8 cellular contexts compared by ENCODE assay signal in the genomic region with DNA sequence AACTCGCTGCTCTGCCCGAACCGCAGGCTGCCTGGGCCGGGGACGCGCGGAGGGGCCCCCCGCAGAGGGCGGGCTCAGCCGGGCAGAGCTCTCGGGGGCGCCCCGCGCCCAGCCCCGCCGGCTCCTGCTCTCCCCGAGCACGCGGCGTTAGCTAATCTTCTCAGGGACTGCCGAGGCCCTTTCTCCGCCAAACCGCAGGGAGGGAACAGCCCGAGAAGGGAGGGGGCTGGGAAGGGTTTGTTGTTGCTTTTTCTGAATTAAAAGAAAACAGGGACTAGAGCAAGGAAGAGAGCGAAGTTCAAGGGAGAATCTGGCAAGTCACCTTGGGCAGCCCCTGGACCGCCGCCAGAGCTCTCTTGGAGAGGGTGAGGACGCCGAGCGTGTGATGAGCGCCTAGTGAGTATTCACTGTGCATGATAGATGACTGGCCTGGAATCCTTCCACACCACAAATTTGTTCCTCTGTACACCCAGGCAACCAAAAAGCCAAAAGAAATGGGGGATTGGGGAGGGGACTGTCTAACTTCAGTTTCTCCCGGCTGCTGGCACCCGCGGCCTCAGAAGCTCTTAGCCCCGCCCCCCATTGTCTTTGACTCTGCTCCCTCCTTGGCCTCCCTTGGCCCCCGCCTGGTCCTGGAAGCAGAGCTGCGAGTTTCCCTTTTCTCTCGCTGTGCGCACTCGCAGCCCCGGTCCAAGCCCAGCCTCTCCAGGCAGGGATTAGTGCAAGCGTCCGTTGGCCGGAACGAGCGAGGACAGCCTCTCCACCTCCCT. TPM values are rescaled to one million over a fixed set of nuclear protein-coding genes. Genes with fewer than 3 reads are reported as not detected.
A peak's percentile ranks its signal among the peaks of the same experiment; 100 is the strongest.
DNase-seq lines count a peak whose midpoint lies in the region; ATAC-seq and TF ChIP-seq lines count a peak whose summit lies in the region.

No MANE protein-coding gene starts in this region.

- H3K27me3 Mint-ChIP-seq in activated CD8-positive, alpha-beta T cell treated with anti-CD3 and anti-CD28 coated beads, Interleukin-2, amount 10 ng/mL, durations not matched to agents 7 days and 5 days (ENCODE audit: low read depth) = peaks cover 68% of the 10 kb centered on the region
- peaks cover 22% of the 10 kb centered on the region for H3K27me3 Mint-ChIP-seq in mesothelial cell of epicardium (ENCODE audit: low read depth)

- POLR2A ChIA-PET in activated CD8-positive, alpha-beta T cell treated with anti-CD3 and anti-CD28 coated beads, Interleukin-2, amount 10 ng/mL, durations not matched to agents 7 days and 5 days (lab: Charles Lee) = interaction anchor here (0.6 kb wide), 1 partner anchor 220 kb away, joined by 3 read pairs; no protein-coding TSS in a partner anchor

- no peak for TF ChIP-seq POLR2A in erythroblast (IDR thresholded peaks at IDR 0.05; ENCODE audit: low read length)

- no peaks in the 10 kb centered on the region for H3K9me3 Mint-ChIP-seq in activated CD8-positive, alpha-beta T cell treated with anti-CD3 and anti-CD28 coated beads, Interleukin-2, amount 10 ng/mL, durations not matched to agents 7 days and 5 days (ENCODE audit: insufficient read depth)
- H3K9me3 Mint-ChIP-seq in mesothelial cell of epicardium = no peaks in the 10 kb centered on the region

- peak; percentile 51 for ATAC-seq in activated CD8-positive, alpha-beta T cell treated with anti-CD3 and anti-CD28 coated beads, Interleukin-2, amount 10 ng/mL, durations not matched to agents 7 days and 5 days
- ATAC-seq in GM21576 (IDR thresholded peaks at IDR 0.05; ENCODE audit: unreplicated experiment) = no peak

- H3K4me1 Mint-ChIP-seq in activated CD8-positive, alpha-beta T cell treated with anti-CD3 and anti-CD28 coated beads, Interleukin-2, amount 10 ng/mL, durations not matched to agents 7 days and 5 days (ENCODE audit: low read depth) = peaks cover 17% of the 10 kb centered on the region
- H3K4me1 Mint-ChIP-seq in mesothelial cell of epicardium = peaks cover 39% of the 10 kb centered on the region

- no peak overlapping the region for H3K27ac Mint-ChIP-seq in activated CD8-positive, alpha-beta T cell treated with anti-CD3 and anti-CD28 coated beads, Interleukin-2, amount 10 ng/mL, durations not matched to agents 7 days and 5 days
- H3K27ac Mint-ChIP-seq in mesothelial cell of epicardium = peak overlapping the region; percentile 89

- peak overlapping the region; percentile 49 for H3K4me3 Mint-ChIP-seq in activated CD8-positive, alpha-beta T cell treated with anti-CD3 and anti-CD28 coated beads, Interleukin-2, amount 10 ng/mL, durations not matched to agents 7 days and 5 days
- H3K4me3 Mint-ChIP-seq in mesothelial cell of epicardium = peak overlapping the region; percentile 73

- TF ChIP-seq CTCF in mesothelial cell of epicardium (IDR thresholded peaks at IDR 0.05; ENCODE audit: unreplicated experiment) = no peak

- peak; percentile 37 to 44 for DNase-seq in NCI-H187 (lab: John Stamatoyannopoulos, UW)
- no peak for DNase-seq in NCI-H187 treated with DMSO at 0.1 percent for 48 hours (lab: John Stamatoyannopoulos, UW)
- peak; percentile 25 to 31 for DNase-seq in Kasumi-1 (lab: John Stamatoyannopoulos, UW)
- no peak for DNase-seq in activated CD8-positive, alpha-beta T cell treated with anti-CD3 and anti-CD28 coated beads, Interleukin-2, amount 10 ng/mL, durations not matched to agents 7 days and 5 days
- DNase-seq in erythroblast (lab: John Stamatoyannopoulos, UW) = peak; percentile 7 to 26
- DNase-seq in mesothelial cell of epicardium (ENCODE audit: low spot score in 2 of 2, unreplicated experiment in 2 of 2) = no peak
- DNase-seq in stromal cell of bone marrow (ENCODE audit: low read depth) = peak; percentile 98

- CTCF ChIA-PET in activated CD8-positive, alpha-beta T cell treated with anti-CD3 and anti-CD28 coated beads, Interleukin-2, amount 10 ng/mL, durations not matched to agents 7 days and 5 days (lab: Charles Lee) = interaction anchor here (0.7 to 2.8 kb wide), 4 partner anchors 8 to 223 kb away, joined by 3 to 17 read pairs (median 4); no protein-coding TSS in a partner anchor

- peaks cover 2% of the 10 kb centered on the region for H3K36me3 Mint-ChIP-seq in activated CD8-positive, alpha-beta T cell treated with anti-CD3 and anti-CD28 coated beads, Interleukin-2, amount 10 ng/mL, durations not matched to agents 7 days and 5 days (ENCODE audit: low read depth)
- no peaks in the 10 kb centered on the region for H3K36me3 Mint-ChIP-seq in mesothelial cell of epicardium

RNA-seq across cellular contexts. Expression of gene LMX1A, which starts 19.7 kb away (rescaled TPM):
- total RNA-seq in activated CD8-positive, alpha-beta T cell treated with anti-CD3 and anti-CD28 coated beads, Interleukin-2, amount 10 ng/mL, durations not matched to agents 7 days and 5 days = not detected
- total RNA-seq in mesothelial cell of epicardium = 0.18 TPM in 1 of 3 replicates, not detected in the others

Comparison
In these comparisons a context has a peak if more than half of its experiments do, and no peak if none do; other contexts are left out.
1. DNase-seq: peak in NCI-H187 (2 of 2), Kasumi-1 (2 of 2), erythroblast (2 of 2) and stromal cell of bone marrow (single experiment); none in NCI-H187 treated with DMSO at 0.1 percent for 48 hours (single experiment), activated CD8-positive, alpha-beta T cell treated with anti-CD3 and anti-CD28 coated beads, Interleukin-2, amount 10 ng/mL, durations not matched to agents 7 days and 5 days (single experiment) and mesothelial cell of epicardium (0 of 2).